ENCODE assay signal across 26 cellular contexts in the genomic region with DNA sequence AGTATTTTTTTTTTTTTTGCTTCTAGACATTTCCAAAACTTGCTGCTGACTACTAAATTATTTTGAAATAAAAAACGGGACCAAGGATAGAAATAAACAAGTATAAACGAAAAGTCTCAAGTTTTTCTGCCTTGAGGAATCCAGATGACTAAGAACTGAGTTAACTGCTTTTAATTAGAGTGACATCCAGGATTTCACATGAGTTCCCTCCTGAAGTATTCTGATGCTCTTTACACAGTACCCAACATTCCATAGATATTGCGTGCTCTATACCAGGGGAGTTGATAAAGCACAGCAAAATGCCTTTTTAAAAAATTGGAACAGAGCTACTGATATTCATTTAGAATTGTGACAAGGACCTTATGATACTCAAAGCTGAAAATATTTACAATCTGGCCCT.
DNase-seq lines count a peak whose midpoint lies in the region; ATAC-seq, FAIRE-seq and TF ChIP-seq lines count a peak whose summit lies in the region.
"Had no signal": no experiment of that assay in that cellular context is flagged by ENCODE, and none has a peak within 500 bp of the region (broad histone marks: within the 10 kb centered on the region; RNA-seq: fewer than 3 reads in every experiment).

No MANE protein-coding gene starts in this region.

- no peak for FAIRE-seq in HTR-8/SVneo (lab: Jason Lieb, UNC)
- FAIRE-seq: islet of Langerhans, urothelium cell line had no signal

- no peaks in the 10 kb centered on the region for H3K4me1 ChIP-seq in spleen
- H3K4me1 ChIP-seq: BLaER1, left ventricle myocardium inferior, right atrium auricular region, testis had no signal

- TF ChIP-seq CTCF in fibroblast of mammary gland (conservative IDR thresholded peaks at IDR 0.05; ENCODE audit: control insufficient read depth, insufficient read depth, low read depth, low read length) (no peak), spleen (IDR thresholded peaks at IDR 0.05 in 8 of 11, conservative IDR thresholded peaks at IDR 0.05 in 3 of 11) (no peak), coronary artery (IDR thresholded peaks at IDR 0.05) (no peak)

- 71 to 86% (median 78%) methylated on average over 3 of the region's 3 CpGs for WGBS in spleen, 5 donors

- H3K9me3 ChIP-seq in spleen: no peaks in the 10 kb centered on the region
- H3K9me3 ChIP-seq: BLaER1, left ventricle myocardium inferior, right atrium auricular region, testis had no signal

- H3K4me3 ChIP-seq in fibroblast of mammary gland (ENCODE audit: control insufficient read depth, low read depth, low read length) (no peak overlapping the region), spleen (no peak overlapping the region), coronary artery (no peak overlapping the region)
- H3K4me3 ChIP-seq: BLaER1, left ventricle myocardium inferior, right atrium auricular region, testis had no signal

- DNase-seq in A172 (ENCODE audit: low spot score) (peak; percentile 31), EL (peak; percentile 82), HTR-8/SVneo (ENCODE audit: insufficient read length, low spot score) (peak; percentile 8), fibroblast of mammary gland (ENCODE audit: low read depth) (peak; percentile 22), spleen (no peak), coronary artery (ENCODE audit: low spot score) (no peak)
- no peak for DNase-seq in activated CD4-positive, alpha-beta T cell treated with anti-CD3 and anti-CD28 coated beads, Interleukin-2, amount 50 U/mL, for 1 hour
- DNase-seq: activated CD4-positive, alpha-beta T cell treated with anti-CD3 and anti-CD28 coated beads for 36 hours; DMS 273 treated with DMSO at 0.1 percent for 48 hours; glutamatergic neuron; left ventricle myocardium inferior; NCI-H1417 treated with DMSO at 0.1 percent for 48 hours; NCI-H2081 treated with DMSO at 0.1 percent for 48 hours; NCI-H2227 treated with DMSO at 0.1 percent for 48 hours; NCI-H526; NK-92 treated with Interleukin-12 subunit alpha and Interleukin-12 subunit beta, amount 100 ng/mL, for 24 hours; SHP77; stimulated activated CD4-positive, alpha-beta T cell treated with anti-CD3 and anti-CD28 coated beads, Interleukin-2, amount 100 ng/mL, for 24 hours; stimulated activated naive CD8-positive, alpha-beta T cell treated with anti-CD3 and anti-CD28 coated beads, Interleukin-15, Interleukin-2, amounts not matched to agents 100 U/mL and 50 U/mL, for 24 hours; SW 1271; testis had no signal

- no peaks in the 10 kb centered on the region for H3K36me3 ChIP-seq in spleen
- H3K36me3 ChIP-seq: BLaER1, left ventricle myocardium inferior, right atrium auricular region had no signal

- no peaks in the 10 kb centered on the region for H3K27me3 ChIP-seq in spleen (replicated peaks in 1 of 7)
- H3K27me3 ChIP-seq: BLaER1, right atrium auricular region, testis had no signal

- no peak for TF ChIP-seq POLR2A in spleen (IDR thresholded peaks at IDR 0.05)

- ATAC-seq in GM21390 (IDR thresholded peaks at IDR 0.05; ENCODE audit: unreplicated experiment): no peak
- ATAC-seq: activated CD4-positive, alpha-beta T cell treated with anti-CD3 and anti-CD28 coated beads for 36 hours; stimulated activated naive CD8-positive, alpha-beta T cell treated with anti-CD3 and anti-CD28 coated beads, Interleukin-15, Interleukin-2, amounts not matched to agents 100 U/mL and 50 U/mL, for 24 hours had no signal

- H3K27ac ChIP-seq in spleen (no peak overlapping the region), coronary artery (no peak overlapping the region)
- H3K27ac ChIP-seq: BLaER1, left ventricle myocardium inferior, right atrium auricular region, testis had no signal

- intact Hi-C loops in spleen (cut with DNase I; ENCODE audit: low total_unique reads): no loop called here

Comparison
In these comparisons a context has a peak if more than half of its experiments do, and no peak if none do; other contexts are left out.
1. DNase-seq: peak in A172 (single experiment), EL (single experiment), HTR-8/SVneo (single experiment) and fibroblast of mammary gland (single experiment); none in activated CD4-positive, alpha-beta T cell treated with anti-CD3 and anti-CD28 coated beads, Interleukin-2, amount 50 U/mL, for 1 hour (single experiment), spleen (single experiment) and coronary artery (single experiment).